ENCODE assay signal across 7 cellular contexts in the genomic region with DNA sequence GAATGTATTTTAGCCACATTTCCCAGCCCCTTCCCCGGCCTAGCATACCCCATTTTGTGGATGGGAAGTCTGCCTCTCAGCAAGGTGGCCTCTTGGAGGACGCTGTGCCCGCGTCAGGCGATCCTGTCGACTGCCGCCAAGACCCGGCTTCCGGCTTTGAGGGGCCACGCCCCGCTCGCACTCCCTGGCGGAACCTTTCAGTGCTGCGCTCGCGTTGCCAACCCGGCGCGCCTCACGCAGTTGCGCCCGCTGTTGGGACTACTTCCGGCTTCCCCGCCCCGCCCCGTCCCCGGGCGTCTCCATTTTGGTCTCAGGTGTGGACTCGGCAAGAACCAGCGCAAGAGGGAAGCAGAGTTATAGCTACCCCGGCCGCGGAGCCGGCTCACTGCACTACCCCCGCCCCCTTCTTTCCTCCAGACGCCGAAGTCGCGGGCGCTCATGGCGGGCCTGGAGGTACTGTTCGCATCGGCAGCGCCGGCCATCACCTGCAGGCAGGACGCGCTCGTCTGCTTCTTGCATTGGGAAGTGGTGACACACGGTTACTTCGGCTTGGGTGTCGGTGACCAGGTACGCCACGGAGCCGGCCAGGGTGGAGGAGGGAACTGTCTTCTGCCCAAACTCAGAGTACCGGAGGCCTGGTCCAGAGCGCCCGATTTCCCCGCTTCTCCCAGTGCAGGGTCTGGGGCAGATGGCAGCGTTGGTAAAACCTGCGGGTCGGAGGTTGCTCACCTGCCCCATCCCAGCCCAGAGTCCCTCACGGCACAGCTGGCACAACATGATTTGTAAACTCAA. TPM values are rescaled to one million over a fixed set of nuclear protein-coding genes. Genes with fewer than 3 reads are reported as not detected.
DNase-seq lines count a peak whose midpoint lies in the region; ATAC-seq, FAIRE-seq and TF ChIP-seq lines count a peak whose summit lies in the region.

PSMF1 (plus strand) TSS at position 267 of the 792 bp plus-strand sequence; CDS start at position 439, 172 bp downstream.

- no peaks in the 10 kb centered on the region for H3K9me3 ChIP-seq in astrocyte (ENCODE audit: insufficient read depth, low read depth, low read length)

- no peaks in the 10 kb centered on the region for H3K36me3 ChIP-seq in astrocyte (ENCODE audit: insufficient read depth, low read length)

- H3K9ac ChIP-seq in astrocyte (ENCODE audit: low read length): peak within 1 kb of the TSS; percentile 95

- H3K4me1 Mint-ChIP-seq in T-helper 2 cell treated with Interferon-gamma antibody and Interleukin-4, amounts not matched to agents 5 μg/mL and 100 μg/mL, for 36 hours (ENCODE audit: low read depth): peaks cover 48% of the 10 kb centered on the region
- peaks cover 25% of the 10 kb centered on the region for H3K4me1 Mint-ChIP-seq in astrocyte (ENCODE audit: low read depth, unreplicated experiment)

- H4K20me1 ChIP-seq in astrocyte (ENCODE audit: insufficient read depth, low read length): peaks cover 40% of the 10 kb centered on the region

- FAIRE-seq in astrocyte (lab: Jason Lieb, UNC): no peak

- DNase-seq in NCI-H1930 (lab: John Stamatoyannopoulos, UW) (peak; percentile 86 to 94), astrocyte (ENCODE audit: low read depth) (peak; percentile 81), hepatic stellate cell (ENCODE audit: low spot score) (peak; percentile 88), renal cortical epithelial cell (ENCODE audit: low read depth) (peak; percentile 73)
- DNase-seq in T-helper 2 cell treated with Interferon-gamma antibody and Interleukin-4, amounts not matched to agents 5 μg/mL and 100 μg/mL, for 36 hours (ENCODE audit: low spot score): peak; percentile 96

- no peak for TF ChIP-seq CTCF in astrocyte (IDR thresholded peaks at IDR 0.05; ENCODE audit: insufficient read depth, low read depth, low read length)

- H3K27me3 ChIP-seq in astrocyte (ENCODE audit: insufficient read depth, low read length): no peaks in the 10 kb centered on the region

- H3K4me3 ChIP-seq in astrocyte (ENCODE audit: insufficient read depth, low read depth, low read length): peak within 1 kb of the TSS; percentile 96

- peak within 1 kb of the TSS; percentile 100 for H3K4me2 ChIP-seq in astrocyte (ENCODE audit: low read length)

- peaks cover 28% of the 10 kb centered on the region for H3K36me3 Mint-ChIP-seq in T-helper 2 cell treated with Interferon-gamma antibody and Interleukin-4, amounts not matched to agents 5 μg/mL and 100 μg/mL, for 36 hours (ENCODE audit: low read depth)
- H3K36me3 Mint-ChIP-seq in astrocyte (ENCODE audit: low read depth, unreplicated experiment): peaks cover 1% of the 10 kb centered on the region

- peaks cover 58% of the 10 kb centered on the region for H3K79me2 ChIP-seq in astrocyte (ENCODE audit: insufficient read depth, low read length)

- H3K4me3 Mint-ChIP-seq in T-helper 2 cell treated with Interferon-gamma antibody and Interleukin-4, amounts not matched to agents 5 μg/mL and 100 μg/mL, for 36 hours: peak within 1 kb of the TSS; percentile 90
- H3K4me3 Mint-ChIP-seq in astrocyte (ENCODE audit: unreplicated experiment): peak within 1 kb of the TSS; percentile 100

- H3K27ac Mint-ChIP-seq in T-helper 2 cell treated with Interferon-gamma antibody and Interleukin-4, amounts not matched to agents 5 μg/mL and 100 μg/mL, for 36 hours: peak within 1 kb of the TSS; percentile 85
- H3K27ac Mint-ChIP-seq in astrocyte (ENCODE audit: unreplicated experiment): peak within 1 kb of the TSS; percentile 77

- H3K4me1 ChIP-seq in astrocyte (ENCODE audit: insufficient read depth, low read length): peaks cover 12% of the 10 kb centered on the region

- peak within 1 kb of the TSS; percentile 59 for H3K27ac ChIP-seq in astrocyte (ENCODE audit: low read depth, low read length)

- H3K9me3 Mint-ChIP-seq in T-helper 2 cell treated with Interferon-gamma antibody and Interleukin-4, amounts not matched to agents 5 μg/mL and 100 μg/mL, for 36 hours: no peaks in the 10 kb centered on the region
- no peaks in the 10 kb centered on the region for H3K9me3 Mint-ChIP-seq in astrocyte (ENCODE audit: unreplicated experiment)

- H2AFZ ChIP-seq in astrocyte (ENCODE audit: low read depth, low read length): peak within 1 kb of the TSS; percentile 92

- peak; percentile 95 for ATAC-seq in GM18502 (IDR thresholded peaks at IDR 0.05; ENCODE audit: poor library complexity, unreplicated experiment)
- ATAC-seq in HG02970 (IDR thresholded peaks at IDR 0.05; ENCODE audit: low FRiP score, unreplicated experiment): peak; percentile 94

- H3K27me3 Mint-ChIP-seq in T-helper 2 cell treated with Interferon-gamma antibody and Interleukin-4, amounts not matched to agents 5 μg/mL and 100 μg/mL, for 36 hours (ENCODE audit: low read depth): no peaks in the 10 kb centered on the region
- no peaks in the 10 kb centered on the region for H3K27me3 Mint-ChIP-seq in astrocyte (ENCODE audit: low read depth, unreplicated experiment)

RNA-seq across cellular contexts. Expression of gene PSMF1, which starts in this region (rescaled TPM):
- total RNA-seq in astrocyte: 133 and 139 TPM in 2 replicates
- total RNA-seq in renal cortical epithelial cell: 41.7 and 68.4 TPM in 2 replicates

Comparison
In these comparisons a context has a peak if more than half of its experiments do, and no peak if none do; other contexts are left out.
1. Peak in every context shown above with its lines: DNase-seq, ATAC-seq, H3K4me3 ChIP-seq and H3K27ac ChIP-seq.